Comparison of ENCODE assay signal across 1 cellular context in the genomic region with DNA sequence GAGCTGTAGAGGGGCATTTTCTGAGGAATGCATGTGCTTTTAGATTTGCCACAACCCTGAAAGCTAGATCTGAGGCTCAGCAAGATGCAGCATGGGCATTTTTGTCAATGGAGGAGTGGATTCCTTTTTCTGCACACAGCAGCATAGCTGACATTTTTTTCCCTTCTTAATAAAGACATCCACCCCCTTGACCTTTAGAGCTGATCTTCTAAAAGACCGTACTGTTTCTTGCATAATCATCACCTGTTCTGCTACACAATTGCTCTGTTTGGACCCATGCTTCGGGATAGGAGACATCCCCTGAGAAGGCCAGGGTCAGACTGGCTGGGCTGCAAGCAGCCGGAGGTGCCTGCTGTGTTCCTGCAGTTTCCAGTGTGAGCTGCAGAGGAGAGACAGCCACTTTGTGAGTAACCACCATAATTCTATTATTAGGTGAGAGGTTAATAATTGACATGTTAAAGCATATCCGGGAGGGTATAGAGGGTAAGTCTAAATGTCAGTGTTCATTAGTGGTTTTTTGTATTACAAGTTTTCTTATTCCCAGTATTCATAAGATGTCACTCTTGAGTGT.
TF ChIP-seq lines count a peak whose summit lies in the region.

No MANE protein-coding gene starts in this region.

TF ChIP-seq in HepG2, 621 proteins besides CTCF, POLR2A, EP300 and RAD21 (continued from another document):
- TF ChIP-seq, protein P1, sequence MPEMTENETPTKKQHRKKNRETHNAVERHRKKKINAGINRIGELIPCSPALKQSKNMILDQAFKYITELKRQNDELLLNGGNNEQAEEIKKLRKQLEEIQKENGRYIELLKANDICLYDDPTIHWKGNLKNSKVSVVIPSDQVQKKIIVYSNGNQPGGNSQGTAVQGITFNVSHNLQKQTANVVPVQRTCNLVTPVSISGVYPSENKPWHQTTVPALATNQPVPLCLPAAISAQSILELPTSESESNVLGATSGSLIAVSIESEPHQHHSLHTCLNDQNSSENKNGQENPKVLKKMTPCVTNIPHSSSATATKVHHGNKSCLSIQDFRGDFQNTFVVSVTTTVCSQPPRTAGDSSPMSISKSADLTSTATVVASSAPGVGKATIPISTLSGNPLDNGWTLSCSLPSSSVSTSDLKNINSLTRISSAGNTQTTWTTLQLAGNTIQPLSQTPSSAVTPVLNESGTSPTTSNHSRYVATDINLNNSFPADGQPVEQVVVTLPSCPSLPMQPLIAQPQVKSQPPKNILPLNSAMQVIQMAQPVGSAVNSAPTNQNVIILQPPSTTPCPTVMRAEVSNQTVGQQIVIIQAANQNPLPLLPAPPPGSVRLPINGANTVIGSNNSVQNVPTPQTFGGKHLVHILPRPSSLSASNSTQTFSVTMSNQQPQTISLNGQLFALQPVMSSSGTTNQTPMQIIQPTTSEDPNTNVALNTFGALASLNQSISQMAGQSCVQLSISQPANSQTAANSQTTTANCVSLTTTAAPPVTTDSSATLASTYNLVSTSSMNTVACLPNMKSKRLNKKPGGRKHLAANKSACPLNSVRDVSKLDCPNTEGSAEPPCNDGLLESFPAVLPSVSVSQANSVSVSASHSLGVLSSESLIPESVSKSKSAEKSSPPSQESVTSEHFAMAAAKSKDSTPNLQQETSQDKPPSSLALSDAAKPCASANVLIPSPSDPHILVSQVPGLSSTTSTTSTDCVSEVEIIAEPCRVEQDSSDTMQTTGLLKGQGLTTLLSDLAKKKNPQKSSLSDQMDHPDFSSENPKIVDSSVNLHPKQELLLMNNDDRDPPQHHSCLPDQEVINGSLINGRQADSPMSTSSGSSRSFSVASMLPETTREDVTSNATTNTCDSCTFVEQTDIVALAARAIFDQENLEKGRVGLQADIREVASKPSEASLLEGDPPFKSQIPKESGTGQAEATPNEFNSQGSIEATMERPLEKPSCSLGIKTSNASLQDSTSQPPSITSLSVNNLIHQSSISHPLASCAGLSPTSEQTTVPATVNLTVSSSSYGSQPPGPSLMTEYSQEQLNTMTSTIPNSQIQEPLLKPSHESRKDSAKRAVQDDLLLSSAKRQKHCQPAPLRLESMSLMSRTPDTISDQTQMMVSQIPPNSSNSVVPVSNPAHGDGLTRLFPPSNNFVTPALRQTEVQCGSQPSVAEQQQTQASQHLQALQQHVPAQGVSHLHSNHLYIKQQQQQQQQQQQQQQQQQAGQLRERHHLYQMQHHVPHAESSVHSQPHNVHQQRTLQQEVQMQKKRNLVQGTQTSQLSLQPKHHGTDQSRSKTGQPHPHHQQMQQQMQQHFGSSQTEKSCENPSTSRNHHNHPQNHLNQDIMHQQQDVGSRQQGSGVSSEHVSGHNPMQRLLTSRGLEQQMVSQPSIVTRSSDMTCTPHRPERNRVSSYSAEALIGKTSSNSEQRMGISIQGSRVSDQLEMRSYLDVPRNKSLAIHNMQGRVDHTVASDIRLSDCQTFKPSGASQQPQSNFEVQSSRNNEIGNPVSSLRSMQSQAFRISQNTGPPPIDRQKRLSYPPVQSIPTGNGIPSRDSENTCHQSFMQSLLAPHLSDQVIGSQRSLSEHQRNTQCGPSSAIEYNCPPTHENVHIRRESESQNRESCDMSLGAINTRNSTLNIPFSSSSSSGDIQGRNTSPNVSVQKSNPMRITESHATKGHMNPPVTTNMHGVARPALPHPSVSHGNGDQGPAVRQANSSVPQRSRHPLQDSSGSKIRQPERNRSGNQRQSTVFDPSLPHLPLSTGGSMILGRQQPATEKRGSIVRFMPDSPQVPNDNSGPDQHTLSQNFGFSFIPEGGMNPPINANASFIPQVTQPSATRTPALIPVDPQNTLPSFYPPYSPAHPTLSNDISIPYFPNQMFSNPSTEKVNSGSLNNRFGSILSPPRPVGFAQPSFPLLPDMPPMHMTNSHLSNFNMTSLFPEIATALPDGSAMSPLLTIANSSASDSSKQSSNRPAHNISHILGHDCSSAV (CRISPR knock-in tag; IDR thresholded peaks at IDR 0.05; ENCODE audit: borderline replicate concordance) = no peak
- TF ChIP-seq KLF13 (CRISPR knock-in tag; IDR thresholded peaks at IDR 0.05) = no peak
- no peak for TF ChIP-seq FOXJ3 (CRISPR knock-in tag; IDR thresholded peaks at IDR 0.05; ENCODE audit: borderline replicate concordance)
- TF ChIP-seq GPBP1L1 (CRISPR knock-in tag; IDR thresholded peaks at IDR 0.05) = no peak
- no peak for TF ChIP-seq ZNF7 (CRISPR knock-in tag; IDR thresholded peaks at IDR 0.05)
- no peak for TF ChIP-seq ZNF503 (CRISPR knock-in tag; IDR thresholded peaks at IDR 0.05)
- TF ChIP-seq SIX1 (CRISPR knock-in tag; IDR thresholded peaks at IDR 0.05; ENCODE audit: borderline replicate concordance) = no peak
